In the genomic region with DNA sequence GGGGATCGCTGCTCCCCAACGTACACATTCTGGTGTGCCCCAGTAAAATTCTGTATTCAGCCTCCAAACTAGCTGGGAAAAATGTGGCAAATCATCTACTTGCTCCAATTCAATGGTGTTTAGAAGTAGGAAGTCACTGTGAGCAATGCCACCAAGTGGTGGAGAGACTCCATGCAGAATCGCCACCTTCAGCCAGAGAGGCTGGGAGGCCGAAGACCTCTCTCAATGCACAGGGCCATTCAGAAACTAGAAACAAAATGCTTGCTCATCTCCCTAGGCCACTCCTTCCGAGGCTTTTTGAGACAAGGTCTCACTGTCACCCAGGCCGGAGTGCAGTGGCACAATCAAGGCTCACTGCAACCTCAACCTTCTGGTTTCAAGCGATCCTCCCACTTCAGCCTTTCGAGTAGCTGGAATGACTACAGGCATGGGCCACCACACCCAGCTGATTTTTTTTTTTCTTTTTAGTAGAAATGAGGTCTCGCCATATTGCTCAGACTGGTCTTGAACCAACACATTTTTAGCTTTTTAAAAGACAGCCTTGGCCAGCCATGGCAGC, we compare ENCODE assay signal across 7 cellular contexts.
DNase-seq lines count a peak whose midpoint lies in the region; ATAC-seq, FAIRE-seq and TF ChIP-seq lines count a peak whose summit lies in the region.
"Not testable (repeated sequence)": the region's sequence is repeated elsewhere in the genome, so short reads cannot be mapped to it uniquely, and the experiment has no call there.

No MANE protein-coding gene starts in this region.

- not testable (repeated sequence) for H3K27ac ChIP-seq in GM23338 (ENCODE audit: low read depth); MM.1S (ENCODE audit: low read length); endodermal cell (ENCODE audit: low read depth, low read length); HepG2 (ENCODE audit: extremely low read length, insufficient read depth, low read length)

- not testable (repeated sequence) for DNase-seq in GM23338 (ENCODE audit: low spot score); WTC11 (ENCODE audit: low spot score); HepG2 (ENCODE audit: low spot score); mucosa of descending colon; sciatic nerve (ENCODE audit: low spot score)
- DNase-seq in MM.1S = peak; percentile 21
- peak; percentile 55 for DNase-seq in endodermal cell

- H3K9me2 ChIP-seq in GM23338 (ENCODE audit: insufficient read depth); MM.1S (replicated peaks; ENCODE audit: insufficient read depth, low read length): not testable (repeated sequence)

- not testable (repeated sequence) for H3K9me3 Mint-ChIP-seq in GM23338, WTC11, endodermal cell

- not testable (repeated sequence) for H3F3A ChIP-seq in GM23338 (replicated peaks; ENCODE audit: low read depth); MM.1S (ENCODE audit: insufficient read depth, low read length)

- not testable (repeated sequence) for BruUV-seq in HepG2 (replicated peaks; lab: Mats Ljungman, UMichigan)

- H3K79me2 ChIP-seq in GM23338 (replicated peaks; ENCODE audit: insufficient read depth); MM.1S (ENCODE audit: low read length); HepG2 (ENCODE audit: insufficient read depth, low read length): not testable (repeated sequence)

- H3K9me3 ChIP-seq in MM.1S (replicated peaks; ENCODE audit: insufficient read depth, low read length); endodermal cell (ENCODE audit: control insufficient read depth, low read length); HepG2 (ENCODE audit: low read length); mucosa of descending colon: not testable (repeated sequence)

- not testable (repeated sequence) for H3K27ac Mint-ChIP-seq in GM23338, WTC11, endodermal cell

- not testable (repeated sequence) for H3K27me3 ChIP-seq in GM23338 (ENCODE audit: insufficient read depth); MM.1S (replicated peaks; ENCODE audit: insufficient read depth, low read length); endodermal cell (ENCODE audit: control insufficient read depth, insufficient read depth, low read length, poor library complexity, severe bottlenecking); HepG2 (ENCODE audit: control insufficient read depth in 1 of 2, insufficient read depth in 2 of 2, low read length in 2 of 2)

- H3K9ac ChIP-seq in MM.1S (ENCODE audit: low read length); endodermal cell (ENCODE audit: extremely low read depth, low read length, poor library complexity, severe bottlenecking); HepG2 (ENCODE audit: insufficient read depth, low read depth, low read length): not testable (repeated sequence)

- not testable (repeated sequence) for H4K20me1 ChIP-seq in GM23338 (replicated peaks; ENCODE audit: insufficient read depth); MM.1S (ENCODE audit: insufficient read depth, low read length); HepG2 (ENCODE audit: insufficient read depth, low read length)

- TF ChIP-seq CTCF in GM23338 (conservative IDR thresholded peaks at IDR 0.05; ENCODE audit: low read depth in 2 of 2); MM.1S (IDR thresholded peaks at IDR 0.05; ENCODE audit: low read length); WTC11 (IDR thresholded peaks at IDR 0.05); HepG2 (CRISPR knock-in tag; IDR thresholded peaks at IDR 0.05); mucosa of descending colon (IDR thresholded peaks at IDR 0.05): not testable (repeated sequence)
- peak; percentile 49 for TF ChIP-seq CTCF in endodermal cell (conservative IDR thresholded peaks at IDR 0.05)

- H3K4me1 Mint-ChIP-seq in GM23338, WTC11, endodermal cell: not testable (repeated sequence)

- intact Hi-C loops in HepG2 (cut with micrococcal nuclease; ENCODE audit: unreplicated experiment); mucosa of descending colon (cut with DNase I, micrococcal nuclease); sciatic nerve (cut with DNase I): not testable (repeated sequence)

- in situ Hi-C loops in HepG2 (cut with HindIII; ENCODE audit: extremely low pct_ligation_motif_present, low pct_unique_long_range_greater_than_20kb) = not testable (repeated sequence)

- not testable (repeated sequence) for FAIRE-seq in HepG2 (lab: Jason Lieb, UNC)

- CTCF ChIA-PET in WTC11 (lab: Charles Lee); HepG2 (lab: Yijun Ruan, JAX; ENCODE audit: low intra/inter-chr PET ratio, low total read pairs): not testable (repeated sequence)

- not testable (repeated sequence) for TF ChIP-seq POLR2A in HepG2 (IDR thresholded peaks at IDR 0.05; ENCODE audit: insufficient read depth in 1 of 2, low read depth in 2 of 2, low read length in 2 of 2)

- WGBS in endodermal cell (ENCODE audit: insufficient coverage in 1 of 2, insufficient read length in 1 of 2), 2 experiments = 69 to 90% methylated on average over 3 to 6 of the region's 9 CpGs
- WGBS in HepG2 (ENCODE audit: low lambda C conversion rate) = 51% methylated on average over 5 of the region's 9 CpGs

- ATAC-seq in GM23338 = peak; percentile 74
- peak; percentile 69 for ATAC-seq in WTC11
- peak; percentile 79 for ATAC-seq in HepG2
- ATAC-seq in mucosa of descending colon = peak; percentile 83
- peak; percentile 41 for ATAC-seq in sciatic nerve

- TF ChIP-seq EP300 in HepG2 (IDR thresholded peaks at IDR 0.05; ENCODE audit: low read depth in 2 of 2, low read length in 2 of 2); HepG2 (CRISPR knock-in tag; IDR thresholded peaks at IDR 0.05; ENCODE audit: borderline replicate concordance): not testable (repeated sequence)

- not testable (repeated sequence) for H3K4me2 ChIP-seq in GM23338; MM.1S (ENCODE audit: low read depth, low read length); HepG2 (ENCODE audit: low read depth, low read length)

- H3K4me3 ChIP-seq in GM23338; MM.1S (ENCODE audit: low read length); endodermal cell (ENCODE audit: low read length); HepG2 (replicated peaks in 1 of 3; ENCODE audit: insufficient read depth in 1 of 3, low read depth in 2 of 3, low read length in 3 of 3); mucosa of descending colon: not testable (repeated sequence)

- not testable (repeated sequence) for H3K36me3 Mint-ChIP-seq in GM23338 (ENCODE audit: low read depth); WTC11; endodermal cell (ENCODE audit: low read depth)

- H3K4me1 ChIP-seq in GM23338 (ENCODE audit: insufficient read depth); MM.1S (ENCODE audit: low read length); endodermal cell (ENCODE audit: control insufficient read depth, insufficient read depth, low read length); HepG2 (ENCODE audit: insufficient read depth, low read length); mucosa of descending colon (ENCODE audit: low read depth): not testable (repeated sequence)

- H3K36me3 ChIP-seq in GM23338 (ENCODE audit: insufficient read depth); MM.1S (replicated peaks; ENCODE audit: insufficient read depth, low read length); endodermal cell (ENCODE audit: control insufficient read depth, insufficient read depth, low read length); HepG2 (replicated peaks in 1 of 2; ENCODE audit: control insufficient read depth in 1 of 2, insufficient read depth in 2 of 2, low read length in 2 of 2); mucosa of descending colon (ENCODE audit: low read depth): not testable (repeated sequence)

- POLR2A ChIA-PET in WTC11 (lab: Charles Lee); HepG2 (lab: Yijun Ruan, JAX): not testable (repeated sequence)

- H3K4me3 Mint-ChIP-seq in GM23338, WTC11, endodermal cell: not testable (repeated sequence)

- not testable (repeated sequence) for H3K27me3 Mint-ChIP-seq in GM23338 (ENCODE audit: insufficient read depth, low read depth, poor library complexity); WTC11 (ENCODE audit: low read depth); endodermal cell (ENCODE audit: insufficient read depth)

- TF ChIP-seq RAD21 in HepG2 (CRISPR knock-in tag; IDR thresholded peaks at IDR 0.05) = not testable (repeated sequence)

- not testable (repeated sequence) for H2AFZ ChIP-seq in GM23338; MM.1S (ENCODE audit: low read length); HepG2 (ENCODE audit: low read length)
